Comparison of ENCODE assay signal across 12 cellular contexts in genomic region chr5:152462021-152462721, GRCh38. TPM values are rescaled to one million over a fixed set of nuclear protein-coding genes. Genes with fewer than 3 reads are reported as not detected.
A peak's percentile ranks its signal among the peaks of the same experiment; 100 is the strongest.
DNase-seq lines count a peak whose midpoint lies in the region; ATAC-seq and TF ChIP-seq lines count a peak whose summit lies in the region.
"Had no signal": no experiment of that assay in that cellular context is flagged by ENCODE, and none has a peak within 500 bp of the region (broad histone marks: within the 10 kb centered on the region; RNA-seq: fewer than 3 reads in every experiment).

No MANE protein-coding gene starts in this region.

- H3K9ac ChIP-seq in PC-3 (ENCODE audit: low read length), result no peak overlapping the region

- no peaks in the 10 kb centered on the region for H3K4me1 Mint-ChIP-seq in T-helper 17 cell

- no peaks in the 10 kb centered on the region for H3K36me3 ChIP-seq in left lung
- H3K36me3 ChIP-seq in PC-3 (ENCODE audit: low read depth, low read length), result no peaks in the 10 kb centered on the region

- POLR2A ChIA-PET in PC-3 (lab: Charles Lee; ENCODE audit: unreplicated experiment), result no interaction called here

- H3K4me2 ChIP-seq in PC-3 (ENCODE audit: low read length), result no peak overlapping the region

- H4K20me1 ChIP-seq in PC-3 (ENCODE audit: low read length), result no peaks in the 10 kb centered on the region

- H3K27ac Mint-ChIP-seq in T-helper 17 cell, result no peak overlapping the region

- H3K4me1 ChIP-seq in left lung (no peaks in the 10 kb centered on the region), PC-3 (ENCODE audit: insufficient read depth, low read length) (no peaks in the 10 kb centered on the region)

- CTCF ChIA-PET in PC-3 (lab: Charles Lee), result no interaction called here

- H3F3A ChIP-seq in PC-3 (ENCODE audit: low read length, unreplicated experiment), result no peaks in the 10 kb centered on the region

- no peaks in the 10 kb centered on the region for H3K9me2 ChIP-seq in PC-3 (replicated peaks; ENCODE audit: low read length)

- no peaks in the 10 kb centered on the region for H3K9me3 ChIP-seq in T-helper 17 cell (ENCODE audit: control insufficient read depth, low read length, poor library complexity, severe bottlenecking)
- H3K9me3 ChIP-seq in left lung, result no peaks in the 10 kb centered on the region
- no peaks in the 10 kb centered on the region for H3K9me3 ChIP-seq in PC-3 (ENCODE audit: low read length)

- ATAC-seq in GM18498 (IDR thresholded peaks at IDR 0.05; ENCODE audit: unreplicated experiment), result peak; percentile 91
- peak; percentile 89 for ATAC-seq in GM21515 (IDR thresholded peaks at IDR 0.05; ENCODE audit: unreplicated experiment)
- peak; percentile 82 for ATAC-seq in HG03378 (IDR thresholded peaks at IDR 0.05; ENCODE audit: unreplicated experiment)
- no peak for ATAC-seq in T-helper 17 cell
- ATAC-seq in left lung, result no peak
- no peak for ATAC-seq in PC-3

- no TSS peak for BruUV-seq in PC-3 (replicated peaks; lab: Mats Ljungman, UMichigan)

- no peak overlapping the region for H3K4me3 ChIP-seq in left lung
- H3K4me3 ChIP-seq in PC-3 (ENCODE audit: low read length), result no peak overlapping the region
- H3K4me3 ChIP-seq: dorsolateral prefrontal cortex had no signal

- no peak overlapping the region for H2AFZ ChIP-seq in PC-3 (ENCODE audit: low read length)

- no peaks in the 10 kb centered on the region for H3K79me2 ChIP-seq in PC-3 (ENCODE audit: low read length)

- intact Hi-C loops in left lung (cut with DNase I) (no loop called here), PC-3 (cut with micrococcal nuclease) (no loop called here)

- H3K36me3 Mint-ChIP-seq in T-helper 17 cell (ENCODE audit: low read depth), result peaks cover 2% of the 10 kb centered on the region

- TF ChIP-seq CTCF in left lung (IDR thresholded peaks at IDR 0.05) (no peak), PC-3 (conservative IDR thresholded peaks at IDR 0.05; ENCODE audit: low read depth, low read length) (no peak)

- no peak overlapping the region for H3K27ac ChIP-seq in left lung
- no peak overlapping the region for H3K27ac ChIP-seq in PC-3 (ENCODE audit: low read length)
- H3K27ac ChIP-seq: dorsolateral prefrontal cortex had no signal

- H3K27me3 ChIP-seq in left lung (no peaks in the 10 kb centered on the region), PC-3 (ENCODE audit: low read length) (peaks cover 32% of the 10 kb centered on the region)

- peak; percentile 9 for DNase-seq in left kidney (ENCODE audit: low read depth, low spot score)
- no peak for DNase-seq in T-helper 17 cell
- DNase-seq in left lung, result no peak
- no peak for DNase-seq in superior temporal gyrus (ENCODE audit: extremely low spot score)
- no peak for DNase-seq in PC-3
- DNase-seq: activated CD4-positive, alpha-beta T cell treated with anti-CD3 and anti-CD28 coated beads, Interleukin-2, amount 50 U/mL, for 4 hours; dorsolateral prefrontal cortex; stimulated activated CD4-positive, alpha-beta T cell treated with anti-CD3 and anti-CD28 coated beads, Interleukin-4, amount 100 ng/mL, for 24 hours had no signal

- H3K4me3 Mint-ChIP-seq in T-helper 17 cell, result no peak overlapping the region

- H3K27me3 Mint-ChIP-seq in T-helper 17 cell, result peaks cover 50% of the 10 kb centered on the region

RNA-seq across cellular contexts. Expression of gene NMUR2, which starts 57.1 kb away (rescaled TPM):
- total RNA-seq in T-helper 17 cell, result not detected
- 1 to 10 TPM in 1 of 2 donors, under 1 TPM in 1; 0.81 to 1.3 TPM for total RNA-seq in left lung
- not detected in 2 replicates for total RNA-seq in PC-3 (2014; rRNA removed)
- total RNA-seq: kidney epithelial cell had no signal

Comparison
In these comparisons a context has a peak if more than half of its experiments do, and no peak if none do; other contexts are left out.
1. ATAC-seq: peak in GM18498 (single experiment), GM21515 (single experiment) and HG03378 (single experiment); none in T-helper 17 cell (single experiment), left lung (single experiment) and PC-3 (single experiment).